In genomic region chr5:52065182-52065581, GRCh38 we compare ENCODE assay signal across 19 cellular contexts.
"Had no signal": no experiment of that assay in that cellular context is flagged by ENCODE, and none has a peak within 500 bp of the region (broad histone marks: within the 10 kb centered on the region; RNA-seq: fewer than 3 reads in every experiment).

No MANE protein-coding gene starts in this region.

- FAIRE-seq: bronchial epithelial cell had no signal

- H3K4me3 ChIP-seq: colonic mucosa, heart right ventricle, upper lobe of right lung had no signal

- H3K27me3 ChIP-seq: colonic mucosa, heart right ventricle, upper lobe of right lung had no signal

- H3K9me3 ChIP-seq: colonic mucosa had no signal

- DNase-seq: activated B cell treated with CpG ODN at 0.5 μM for 24 hours; activated CD4-positive, alpha-beta T cell treated with anti-CD3 and anti-CD28 coated beads for 36 hours; activated CD4-positive, alpha-beta T cell treated with anti-CD3 and anti-CD28 coated beads, Interleukin-2, amount 50 U/mL, for 4 hours; activated effector memory CD4-positive, alpha-beta T cell treated with Interleukin-2 at 50 U/mL for 16 hours; activated naive CD4-positive, alpha-beta T cell treated with anti-CD3 and anti-CD28 coated beads for 36 hours; activated naive CD8-positive, alpha-beta T cell treated with anti-CD3 and anti-CD28 coated beads, Interleukin-2, amount 10 ng/mL, durations not matched to agents 7 days and 5 days; activated T-cell treated with anti-CD3 and anti-CD28 coated beads, Interleukin-2, amount 50 U/mL, for 72 hours; amygdala; colonic mucosa; heart right ventricle; islet precursor cell; left cardiac atrium; midbrain; natural killer cell; stimulated activated CD4-positive, alpha-beta T cell treated with anti-CD3 and anti-CD28 coated beads, Interleukin-4, amount 100 ng/mL, for 24 hours; stimulated activated naive CD8-positive, alpha-beta T cell treated with anti-CD3 and anti-CD28 coated beads, Interleukin-15, Interleukin-2, amounts not matched to agents 100 U/mL and 50 U/mL, for 24 hours; T1000; upper lobe of right lung had no signal

- H3K4me1 ChIP-seq: colonic mucosa, heart right ventricle, upper lobe of right lung had no signal

- ATAC-seq: activated CD4-positive, alpha-beta T cell treated with anti-CD3 and anti-CD28 coated beads for 36 hours; activated T-cell treated with anti-CD3 and anti-CD28 coated beads, Interleukin-2, amount 50 U/mL, for 72 hours; heart right ventricle; left cardiac atrium; natural killer cell; stimulated activated naive CD8-positive, alpha-beta T cell treated with anti-CD3 and anti-CD28 coated beads, Interleukin-15, Interleukin-2, amounts not matched to agents 100 U/mL and 50 U/mL, for 24 hours; upper lobe of right lung had no signal

- H3K36me3 ChIP-seq: colonic mucosa, heart right ventricle, upper lobe of right lung had no signal
